ENCODE assay signal across 8 cellular contexts in genomic region chr12:14366211-14366762, GRCh38. TPM values are rescaled to one million over a fixed set of nuclear protein-coding genes. Genes with fewer than 3 reads are reported as not detected.
DNase-seq lines count a peak whose midpoint lies in the region; ATAC-seq and TF ChIP-seq lines count a peak whose summit lies in the region.

No MANE protein-coding gene starts in this region.

- no peaks in the 10 kb centered on the region for H3K27me3 ChIP-seq in Peyer's patch

- TF ChIP-seq CTCF in Peyer's patch (IDR thresholded peaks at IDR 0.05): peak in 5 of 6 experiments; percentile 29 to 58 (median 43)
- TF ChIP-seq CTCF in endothelial cell (IDR thresholded peaks at IDR 0.05; ENCODE audit: unreplicated experiment): peak; percentile 39

- no peaks in the 10 kb centered on the region for H3K9me3 ChIP-seq in Peyer's patch

- CTCF ChIA-PET in activated naive CD4-positive, alpha-beta T cell treated with anti-CD3 and anti-CD28 coated beads for 36 hours (lab: Charles Lee): interaction anchor here (0.9 to 3.0 kb wide), 14 partner anchors 16 to 180 kb away, joined by 3 to 33 read pairs (median 6); no protein-coding TSS in a partner anchor

- H3K9me3 Mint-ChIP-seq in activated naive CD4-positive, alpha-beta T cell treated with anti-CD3 and anti-CD28 coated beads for 36 hours: peaks cover 2% of the 10 kb centered on the region
- no peaks in the 10 kb centered on the region for H3K9me3 Mint-ChIP-seq in endothelial cell (ENCODE audit: unreplicated experiment)
- H3K9me3 Mint-ChIP-seq in natural killer cell treated with Interleukin-12 subunit alpha and Interleukin-12 subunit beta and Interleukin-15 and Interleukin-18, amount 100 ng/mL, for 72 hours: no peaks in the 10 kb centered on the region

- peak overlapping the region; percentile 98 for H3K27ac Mint-ChIP-seq in activated naive CD4-positive, alpha-beta T cell treated with anti-CD3 and anti-CD28 coated beads for 36 hours
- peak overlapping the region; percentile 98 for H3K27ac Mint-ChIP-seq in endothelial cell (ENCODE audit: unreplicated experiment)
- H3K27ac Mint-ChIP-seq in natural killer cell treated with Interleukin-12 subunit alpha and Interleukin-12 subunit beta and Interleukin-15 and Interleukin-18, amount 100 ng/mL, for 72 hours: peak overlapping the region; percentile 91 to 95

- intact Hi-C loops in activated naive CD4-positive, alpha-beta T cell treated with anti-CD3 and anti-CD28 coated beads for 36 hours (cut with micrococcal nuclease): loop anchor here (10.0 kb wide), 1 partner anchor 249 kb away; no protein-coding TSS in a partner anchor

- peak overlapping the region; percentile 53 to 64 (median 60) for H3K4me3 ChIP-seq in Peyer's patch

- ATAC-seq in natural killer cell treated with Interleukin-12 subunit alpha and Interleukin-12 subunit beta and Interleukin-15 and Interleukin-18, amount 100 ng/mL, for 72 hours: no peak
- no peak for ATAC-seq in GM19324 (IDR thresholded peaks at IDR 0.05; ENCODE audit: low FRiP score, unreplicated experiment)
- ATAC-seq in GM21447 (IDR thresholded peaks at IDR 0.05; ENCODE audit: unreplicated experiment): no peak

- H3K4me1 Mint-ChIP-seq in activated naive CD4-positive, alpha-beta T cell treated with anti-CD3 and anti-CD28 coated beads for 36 hours (ENCODE audit: low read depth): peaks cover 41% of the 10 kb centered on the region
- peaks cover 5% of the 10 kb centered on the region for H3K4me1 Mint-ChIP-seq in endothelial cell (ENCODE audit: unreplicated experiment)
- H3K4me1 Mint-ChIP-seq in natural killer cell treated with Interleukin-12 subunit alpha and Interleukin-12 subunit beta and Interleukin-15 and Interleukin-18, amount 100 ng/mL, for 72 hours (ENCODE audit: low read depth in 2 of 2): peaks cover 21 to 39% of the 10 kb centered on the region in 2 donors

- H3K27ac ChIP-seq in Peyer's patch: peak overlapping the region; percentile 91 to 95 (median 93)

- H3K4me1 ChIP-seq in Peyer's patch: no peaks in the 10 kb centered on the region

- H3K36me3 ChIP-seq in Peyer's patch: no peaks in the 10 kb centered on the region

- no peaks in the 10 kb centered on the region for H3K27me3 Mint-ChIP-seq in activated naive CD4-positive, alpha-beta T cell treated with anti-CD3 and anti-CD28 coated beads for 36 hours (ENCODE audit: low read depth)
- peaks cover 10% of the 10 kb centered on the region for H3K27me3 Mint-ChIP-seq in endothelial cell (ENCODE audit: unreplicated experiment)
- H3K27me3 Mint-ChIP-seq in natural killer cell treated with Interleukin-12 subunit alpha and Interleukin-12 subunit beta and Interleukin-15 and Interleukin-18, amount 100 ng/mL, for 72 hours: no peaks in the 10 kb centered on the region

- TF ChIP-seq POLR2A in Peyer's patch (IDR thresholded peaks at IDR 0.05): no peak

- no peak for DNase-seq in activated naive CD4-positive, alpha-beta T cell treated with anti-CD3 and anti-CD28 coated beads for 36 hours
- no peak for DNase-seq in activated naive CD4-positive, alpha-beta T cell (lab: John Stamatoyannopoulos, UW)
- DNase-seq in Peyer's patch: no peak
- no peak for DNase-seq in endothelial cell (ENCODE audit: low spot score)
- DNase-seq in natural killer cell treated with Interleukin-12 subunit alpha and Interleukin-12 subunit beta and Interleukin-15 and Interleukin-18, amount 100 ng/mL, for 72 hours (ENCODE audit: low spot score): no peak
- DNase-seq in NCI-H226: no peak

- peaks cover 20% of the 10 kb centered on the region for H3K36me3 Mint-ChIP-seq in activated naive CD4-positive, alpha-beta T cell treated with anti-CD3 and anti-CD28 coated beads for 36 hours (ENCODE audit: low read depth)
- peaks cover 4% of the 10 kb centered on the region for H3K36me3 Mint-ChIP-seq in endothelial cell (ENCODE audit: low read depth, unreplicated experiment)
- H3K36me3 Mint-ChIP-seq in natural killer cell treated with Interleukin-12 subunit alpha and Interleukin-12 subunit beta and Interleukin-15 and Interleukin-18, amount 100 ng/mL, for 72 hours: peaks cover 18% of the 10 kb centered on the region

- peak overlapping the region; percentile 85 for H3K4me3 Mint-ChIP-seq in activated naive CD4-positive, alpha-beta T cell treated with anti-CD3 and anti-CD28 coated beads for 36 hours
- H3K4me3 Mint-ChIP-seq in endothelial cell (ENCODE audit: unreplicated experiment): peak overlapping the region; percentile 98
- peak overlapping the region; percentile 89 for H3K4me3 Mint-ChIP-seq in natural killer cell treated with Interleukin-12 subunit alpha and Interleukin-12 subunit beta and Interleukin-15 and Interleukin-18, amount 100 ng/mL, for 72 hours

RNA-seq across cellular contexts. Expression of gene ATF7IP, which starts 0.8 kb away (rescaled TPM):
- 100 to 1,000 TPM; 131 to 141 TPM for total RNA-seq in activated naive CD4-positive, alpha-beta T cell treated with anti-CD3 and anti-CD28 coated beads for 36 hours
- total RNA-seq in Peyer's patch: 100 to 1,000 TPM in 1 of 4 donors, 10 to 100 TPM in 3; 24.3 to 193 (median 39.0) TPM
- total RNA-seq in endothelial cell (ENCODE audit: unreplicated experiment): 153 TPM
- total RNA-seq in natural killer cell treated with Interleukin-12 subunit alpha and Interleukin-12 subunit beta and Interleukin-15 and Interleukin-18, amount 100 ng/mL, for 72 hours: 100 to 1,000 TPM in 1 of 2 donors, 10 to 100 TPM in 1; 85.3 to 107 TPM
